Comparison of ENCODE assay signal across 8 cellular contexts in genomic region chr11:125569913-125570621, GRCh38. TPM values are rescaled to one million over a fixed set of nuclear protein-coding genes. Genes with fewer than 3 reads are reported as not detected.
DNase-seq lines count a peak whose midpoint lies in the region; ATAC-seq and TF ChIP-seq lines count a peak whose summit lies in the region.

No MANE protein-coding gene starts in this region.

- no peaks in the 10 kb centered on the region for H3K9me2 ChIP-seq in MM.1S (replicated peaks; ENCODE audit: insufficient read depth, low read length)

- H3K4me3 ChIP-seq in MM.1S (ENCODE audit: low read length) (peak overlapping the region; percentile 99), mucosa of descending colon (peak overlapping the region; percentile 94)

- peak overlapping the region; percentile 99 for H3K9ac ChIP-seq in MM.1S (ENCODE audit: low read length)

- H3K27me3 ChIP-seq in MM.1S (replicated peaks; ENCODE audit: insufficient read depth, low read length): no peaks in the 10 kb centered on the region

- no peaks in the 10 kb centered on the region for H3K9me3 ChIP-seq in MM.1S (replicated peaks; ENCODE audit: insufficient read depth, low read length)
- no peaks in the 10 kb centered on the region for H3K9me3 ChIP-seq in mucosa of descending colon

- H3K4me2 ChIP-seq in MM.1S (ENCODE audit: low read depth, low read length): peak overlapping the region; percentile 91

- H3K4me1 ChIP-seq in MM.1S (ENCODE audit: low read length) (peaks cover 11% of the 10 kb centered on the region), mucosa of descending colon (ENCODE audit: low read depth) (peaks cover 10% of the 10 kb centered on the region)

- 0 out of 2 replicates have a peak, but pooled peaks cover 3% of the 10 kb centered on the region for H3F3A ChIP-seq in MM.1S (ENCODE audit: insufficient read depth, low read length)

- H3K79me2 ChIP-seq in MM.1S (ENCODE audit: low read length): peaks cover 37% of the 10 kb centered on the region

- DNase-seq in AG08396 (ENCODE audit: low spot score): peak; percentile 14
- peak; percentile 23 for DNase-seq in MM.1S
- DNase-seq in cerebellar cortex (ENCODE audit: low spot score): peak; percentile 26
- no peak for DNase-seq in mucosa of descending colon
- no peak for DNase-seq in cerebellar nuclear complex (lab: John Stamatoyannopoulos, UW)
- DNase-seq in HuH-7.5 (ENCODE audit: low spot score): no peak
- no peak for DNase-seq in SIG-M5 treated with dmso at 0.1 percent for 504 hours (lab: John Stamatoyannopoulos, UW; ENCODE audit: unreplicated experiment)

- H4K20me1 ChIP-seq in MM.1S (ENCODE audit: insufficient read depth, low read length): no peaks in the 10 kb centered on the region

- intact Hi-C loops in mucosa of descending colon (cut with DNase I, micrococcal nuclease): no loop called here

- ATAC-seq in GM18870 (IDR thresholded peaks at IDR 0.05; ENCODE audit: unreplicated experiment) (peak; percentile 33), mucosa of descending colon (no peak)

- H3K36me3 ChIP-seq in MM.1S (replicated peaks; ENCODE audit: insufficient read depth, low read length) (peaks cover 6% of the 10 kb centered on the region), mucosa of descending colon (ENCODE audit: low read depth) (no peaks in the 10 kb centered on the region)

- TF ChIP-seq CTCF in MM.1S (IDR thresholded peaks at IDR 0.05; ENCODE audit: low read length) (no peak), mucosa of descending colon (IDR thresholded peaks at IDR 0.05) (no peak)

- H3K27ac ChIP-seq in MM.1S (ENCODE audit: low read length): peak overlapping the region; percentile 60

- H2AFZ ChIP-seq in MM.1S (ENCODE audit: low read length): peak overlapping the region; percentile 90

RNA-seq across cellular contexts. Expression of gene EI24, which starts 0.8 kb away (rescaled TPM):
- 10 to 100 TPM; 70.6 to 83.1 (median 77.0) TPM for total RNA-seq in mucosa of descending colon

RNA-seq across cellular contexts. Expression of gene STT3A, which starts 22.6 kb away (rescaled TPM):
- 100 to 1,000 TPM in 1 of 3 donors, 10 to 100 TPM in 2; 88.4 to 137 (median 89.6) TPM for total RNA-seq in mucosa of descending colon

RNA-seq across cellular contexts. Expression of gene CHEK1, which starts 54.9 kb away (rescaled TPM):
- total RNA-seq in mucosa of descending colon: 10 to 100 TPM in 1 of 3 donors, 1 to 10 TPM in 2; 5.6 to 15.0 (median 8.8) TPM

Comparison
In these comparisons a context has a peak if more than half of its experiments do, and no peak if none do; other contexts are left out.
1. DNase-seq: peak in AG08396 (single experiment), MM.1S (single experiment) and cerebellar cortex (single experiment); none in mucosa of descending colon (0 of 3), cerebellar nuclear complex (0 of 2), HuH-7.5 (single experiment) and SIG-M5 treated with dmso at 0.1 percent for 504 hours (single experiment).